In the genomic region with DNA sequence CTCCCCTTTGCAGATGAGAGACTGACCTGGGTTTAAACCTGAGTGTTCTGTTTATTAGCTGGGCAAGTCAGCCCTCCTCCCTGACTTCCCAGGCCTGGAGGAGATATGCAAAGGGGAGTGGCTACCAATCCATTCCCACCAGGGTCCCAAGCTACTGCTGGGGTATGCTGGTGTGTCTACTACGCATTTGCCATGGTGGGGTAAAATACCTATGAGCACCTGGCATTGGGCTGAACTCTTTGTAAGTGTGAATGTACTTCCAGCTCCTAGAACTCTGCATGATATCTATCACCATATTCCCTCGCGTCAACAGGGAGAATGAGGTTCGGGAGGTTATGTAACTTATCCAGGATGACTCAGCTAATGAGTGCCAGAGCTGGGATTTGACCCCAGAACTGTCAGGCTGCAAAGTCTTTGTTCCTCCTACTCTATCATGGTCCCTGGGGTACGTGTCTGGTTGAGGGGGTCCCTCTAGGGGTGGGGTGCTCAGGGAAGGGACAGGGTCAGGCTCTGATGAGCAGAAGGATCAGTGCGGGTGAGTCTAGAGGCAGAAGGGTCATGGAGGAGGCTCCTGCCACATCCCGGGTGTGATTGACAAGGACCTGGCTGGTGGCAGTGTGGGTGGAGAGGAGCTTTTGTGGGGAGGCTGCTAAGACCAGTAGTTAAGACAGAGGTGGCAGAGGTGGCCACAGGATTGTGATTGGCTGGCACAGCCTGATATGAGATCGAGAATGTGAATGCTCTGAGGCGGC, we compare ENCODE assay signal across 1 cellular context.
TF ChIP-seq lines count a peak whose summit lies in the region.

No MANE protein-coding gene starts in this region.

TF ChIP-seq in K562, 482 proteins besides CTCF, POLR2A, EP300 and RAD21 (continued from another document):
- TF ChIP-seq AFF4 (CRISPR knock-in tag; IDR thresholded peaks at IDR 0.05) (no peak), ZBTB43 (CRISPR knock-in tag; IDR thresholded peaks at IDR 0.05) (no peak)
